8 cellular contexts compared by ENCODE assay signal in the genomic region with DNA sequence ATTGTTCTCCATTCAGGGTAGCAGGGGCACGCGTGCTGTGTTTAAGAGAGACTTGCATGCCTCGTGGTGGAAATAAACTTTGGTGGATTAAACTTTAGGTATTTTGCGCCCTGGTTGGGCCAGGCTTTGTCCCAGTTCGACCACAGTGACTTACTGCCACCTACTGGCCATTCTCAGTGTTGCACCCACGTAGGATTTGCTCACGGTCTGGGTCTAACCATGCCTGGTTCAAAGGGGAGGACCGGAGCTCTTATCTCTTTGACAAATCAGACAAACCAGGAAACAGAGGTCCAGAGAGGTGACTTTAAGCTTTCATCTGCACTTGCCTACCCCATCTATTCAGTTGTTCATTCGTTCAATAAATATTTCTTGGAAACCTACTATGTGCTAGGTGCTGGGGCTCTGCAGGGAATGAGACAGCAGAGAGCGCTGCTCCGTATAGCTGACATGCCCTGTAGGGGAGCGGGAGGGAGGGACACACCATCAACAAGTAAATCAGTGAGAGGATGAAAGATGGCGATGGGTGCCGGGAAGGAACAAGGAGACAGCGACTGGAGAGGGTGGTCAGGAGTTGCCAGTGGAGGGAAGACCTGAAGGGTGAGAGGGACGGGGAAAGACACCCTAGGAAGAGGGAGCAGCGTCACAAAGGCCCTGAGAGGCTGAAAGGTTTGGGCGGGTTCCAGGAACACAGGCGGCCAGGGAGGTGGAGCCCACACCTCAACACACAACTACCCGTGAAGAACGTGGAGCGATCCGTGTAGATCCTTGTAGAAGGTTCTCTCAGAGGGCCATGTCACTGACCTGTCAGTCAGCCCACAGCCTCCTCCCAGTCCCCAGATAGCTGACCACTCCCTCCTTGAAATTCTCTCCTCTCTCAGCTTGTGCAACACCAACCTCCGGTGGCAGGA. TPM values are rescaled to one million over a fixed set of nuclear protein-coding genes. Genes with fewer than 3 reads are reported as not detected.
A peak's percentile ranks its signal among the peaks of the same experiment; 100 is the strongest.
DNase-seq lines count a peak whose midpoint lies in the region; ATAC-seq, FAIRE-seq and TF ChIP-seq lines count a peak whose summit lies in the region.

No MANE protein-coding gene starts in this region.

- H4K20me1 ChIP-seq in HepG2 (ENCODE audit: insufficient read depth, low read length), result no peaks in the 10 kb centered on the region

- H3K4me1 ChIP-seq in HepG2 (ENCODE audit: insufficient read depth, low read length), result peaks cover 57% of the 10 kb centered on the region

- peak overlapping the region; percentile 43 for H2AFZ ChIP-seq in HepG2 (ENCODE audit: low read length)

- peaks cover 10% of the 10 kb centered on the region for H3K27me3 Mint-ChIP-seq in activated CD4-positive, alpha-beta T cell treated with anti-CD3 and anti-CD28 coated beads, Interleukin-2, amount 10 ng/mL, durations not matched to agents 24 days and 14 days

- H3K27ac Mint-ChIP-seq in activated CD4-positive, alpha-beta T cell treated with anti-CD3 and anti-CD28 coated beads, Interleukin-2, amount 10 ng/mL, durations not matched to agents 24 days and 14 days, result no peak overlapping the region

- TF ChIP-seq POLR2A in HepG2 (IDR thresholded peaks at IDR 0.05; ENCODE audit: insufficient read depth in 1 of 2, low read depth in 2 of 2, low read length in 2 of 2), result peak in 1 of 2 experiments; percentile 27; a peak in 1 of 4 replicates

- peak; percentile 98 for FAIRE-seq in HepG2 (lab: Jason Lieb, UNC)

- H3K27me3 ChIP-seq in HepG2 (ENCODE audit: control insufficient read depth in 1 of 2, insufficient read depth in 2 of 2, low read length in 2 of 2), result no peaks in the 10 kb centered on the region

- ATAC-seq in GM19025 (IDR thresholded peaks at IDR 0.05; ENCODE audit: low read depth, unreplicated experiment), result peak; percentile 66
- ATAC-seq in HG03432 (IDR thresholded peaks at IDR 0.05; ENCODE audit: unreplicated experiment), result peak; percentile 74
- peak; percentile 90 for ATAC-seq in HepG2

- H3K4me3 ChIP-seq in HepG2 (replicated peaks in 1 of 3; ENCODE audit: insufficient read depth in 1 of 3, low read depth in 2 of 3, low read length in 3 of 3), result peak overlapping the region; percentile 41 to 75 (median 51)

- peak overlapping the region; percentile 69 for H3K4me3 Mint-ChIP-seq in activated CD4-positive, alpha-beta T cell treated with anti-CD3 and anti-CD28 coated beads, Interleukin-2, amount 10 ng/mL, durations not matched to agents 24 days and 14 days

- no peaks in the 10 kb centered on the region for H3K9me3 Mint-ChIP-seq in activated CD4-positive, alpha-beta T cell treated with anti-CD3 and anti-CD28 coated beads, Interleukin-2, amount 10 ng/mL, durations not matched to agents 24 days and 14 days

- intact Hi-C loops in activated CD4-positive, alpha-beta T cell treated with anti-CD3 and anti-CD28 coated beads, Interleukin-2, amount 10 ng/mL, durations not matched to agents 24 days and 14 days (cut with micrococcal nuclease), result loop anchor here (1.0 to 10.0 kb wide), 4 partner anchors 124 to 387 kb away; no protein-coding TSS in a partner anchor
- intact Hi-C loops in HepG2 (cut with micrococcal nuclease; ENCODE audit: unreplicated experiment), result loop anchor here (1.0 to 5.0 kb wide), 4 partner anchors 42 to 155 kb away; no protein-coding TSS in a partner anchor

- no peaks in the 10 kb centered on the region for H3K36me3 ChIP-seq in HepG2 (replicated peaks in 1 of 2; ENCODE audit: control insufficient read depth in 1 of 2, insufficient read depth in 2 of 2, low read length in 2 of 2)

- peak; percentile 94 for TF ChIP-seq CTCF in HepG2 (CRISPR knock-in tag; IDR thresholded peaks at IDR 0.05)

- POLR2A ChIA-PET in HepG2 (lab: Yijun Ruan, JAX), result interaction anchor here (0.5 to 2.6 kb wide), 13 partner anchors 9 to 524 kb away, joined by 3 to 17 read pairs (median 4); a partner anchor contains a TSS

- no peaks in the 10 kb centered on the region for H3K9me3 ChIP-seq in HepG2 (ENCODE audit: low read length)

- TF ChIP-seq EP300 in HepG2 (IDR thresholded peaks at IDR 0.05; ENCODE audit: low read depth in 2 of 2, low read length in 2 of 2), result no peak
- no peak for TF ChIP-seq EP300 in HepG2 (CRISPR knock-in tag; IDR thresholded peaks at IDR 0.05; ENCODE audit: borderline replicate concordance)

- H3K4me1 Mint-ChIP-seq in activated CD4-positive, alpha-beta T cell treated with anti-CD3 and anti-CD28 coated beads, Interleukin-2, amount 10 ng/mL, durations not matched to agents 24 days and 14 days, result peaks cover 7% of the 10 kb centered on the region

- peak overlapping the region; percentile 97 for H3K4me2 ChIP-seq in HepG2 (ENCODE audit: low read depth, low read length)

- BruUV-seq in HepG2 (replicated peaks; lab: Mats Ljungman, UMichigan), result no TSS peak

- peak overlapping the region; percentile 40; the same call in 1 of the 2 replicates for H3K9ac ChIP-seq in HepG2 (ENCODE audit: insufficient read depth, low read depth, low read length)

- peak overlapping the region; percentile 55 for H3K27ac ChIP-seq in HepG2 (ENCODE audit: extremely low read length, insufficient read depth, low read length)

- WGBS in HepG2 (ENCODE audit: low lambda C conversion rate), result 3% methylated on average over 20 of the region's 24 CpGs

- no peaks in the 10 kb centered on the region for H3K36me3 Mint-ChIP-seq in activated CD4-positive, alpha-beta T cell treated with anti-CD3 and anti-CD28 coated beads, Interleukin-2, amount 10 ng/mL, durations not matched to agents 24 days and 14 days (ENCODE audit: low read depth)

- in situ Hi-C loops in HepG2 (cut with HindIII; ENCODE audit: extremely low pct_ligation_motif_present, low pct_unique_long_range_greater_than_20kb), result no loop called here

- DNase-seq in AG20443 (ENCODE audit: low spot score) (peak; percentile 90), NCI-H510A treated with DMSO at 0.1 percent for 48 hours (lab: John Stamatoyannopoulos, UW) (peak; percentile 91), dermis blood vessel endothelial cell (peak; percentile 94), HepG2 (ENCODE audit: low spot score) (peak; percentile 79)
- DNase-seq in activated CD4-positive, alpha-beta T cell treated with anti-CD3 and anti-CD28 coated beads, Interleukin-2, amount 10 ng/mL, durations not matched to agents 24 days and 14 days, result peak; percentile 97
- DNase-seq in stimulated activated CD4-positive, alpha-beta T cell treated with anti-CD3 and anti-CD28 coated beads, Interleukin-4, amount 100 ng/mL, for 48 hours (ENCODE audit: low read depth in 2 of 2), result peak; percentile 78 to 91

- H3K79me2 ChIP-seq in HepG2 (ENCODE audit: insufficient read depth, low read length), result no peaks in the 10 kb centered on the region

- TF ChIP-seq RAD21 in HepG2 (CRISPR knock-in tag; IDR thresholded peaks at IDR 0.05), result peak; percentile 95

- CTCF ChIA-PET in HepG2 (lab: Yijun Ruan, JAX; ENCODE audit: low intra/inter-chr PET ratio, low total read pairs), result interaction anchor here (0.7 to 3.0 kb wide), 10 partner anchors 26 to 155 kb away, joined by 3 to 32 read pairs (median 4); no protein-coding TSS in a partner anchor

TF ChIP-seq in HepG2, 621 proteins besides CTCF, POLR2A, EP300 and RAD21 (continues in another document):
- TF ChIP-seq POLR2AphosphoS5 (IDR thresholded peaks at IDR 0.05; ENCODE audit: low read depth, low read length), result peak; percentile 12; the same call in 1 of the 2 replicates
- no peak for TF ChIP-seq ZSCAN12 (CRISPR knock-in tag; IDR thresholded peaks at IDR 0.05)
- no peak for TF ChIP-seq RNF2 (conservative IDR thresholded peaks at IDR 0.05; ENCODE audit: low read depth)
- peak; percentile 20; the same call in 1 of the 2 replicates for TF ChIP-seq SRY (CRISPR knock-in tag; IDR thresholded peaks at IDR 0.05)
- TF ChIP-seq, protein P1, sequence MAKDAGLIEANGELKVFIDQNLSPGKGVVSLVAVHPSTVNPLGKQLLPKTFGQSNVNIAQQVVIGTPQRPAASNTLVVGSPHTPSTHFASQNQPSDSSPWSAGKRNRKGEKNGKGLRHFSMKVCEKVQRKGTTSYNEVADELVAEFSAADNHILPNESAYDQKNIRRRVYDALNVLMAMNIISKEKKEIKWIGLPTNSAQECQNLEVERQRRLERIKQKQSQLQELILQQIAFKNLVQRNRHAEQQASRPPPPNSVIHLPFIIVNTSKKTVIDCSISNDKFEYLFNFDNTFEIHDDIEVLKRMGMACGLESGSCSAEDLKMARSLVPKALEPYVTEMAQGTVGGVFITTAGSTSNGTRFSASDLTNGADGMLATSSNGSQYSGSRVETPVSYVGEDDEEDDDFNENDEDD (CRISPR knock-in tag; IDR thresholded peaks at IDR 0.05; ENCODE audit: borderline replicate concordance), result no peak
- no peak for TF ChIP-seq ZNF775 (CRISPR knock-in tag; IDR thresholded peaks at IDR 0.05; ENCODE audit: borderline replicate concordance)

RNA-seq across cellular contexts. Expression of a gene that starts 27.2 kb away (rescaled TPM):
- total RNA-seq in activated CD4-positive, alpha-beta T cell treated with anti-CD3 and anti-CD28 coated beads, Interleukin-2, amount 10 ng/mL, durations not matched to agents 24 days and 14 days, result not detected in 2 replicates
- total RNA-seq in dermis blood vessel endothelial cell (418 and 719 TPM in 2 replicates), HepG2 (2016; rRNA removed; fragmentation: Illumina TruSeq; extraction: Trizol) (10.5 and 24.7 TPM in 2 replicates)
- total RNA-seq in HepG2 (2016; cell fraction: cytosol; rRNA removed; fragmentation: Illumina TruSeq; extraction: Trizol; ENCODE audit: low read depth), result 13.7 and 15.2 TPM in 2 replicates
- total RNA-seq in HepG2 (2016; cell fraction: insoluble cytoplasmic fraction; rRNA removed; fragmentation: Illumina TruSeq; extraction: Trizol), result 9.6 and 28.4 TPM in 2 replicates
- 21.8 and 22.0 TPM in 2 replicates for total RNA-seq in HepG2 (2016; cell fraction: membrane; rRNA removed; fragmentation: Illumina TruSeq; extraction: Trizol)
- 24.5 and 28.2 TPM in 2 replicates for total RNA-seq in HepG2 (2016; cell fraction: nucleus; rRNA removed; fragmentation: Illumina TruSeq; extraction: Trizol)
- polyA plus RNA-seq in HepG2 (2011; rRNA removed), result 76.8 and 139 TPM in 2 replicates
- 62.4 and 79.7 TPM in 2 replicates for polyA plus RNA-seq in HepG2 (2011; cell fraction: cytosol; rRNA removed)
- polyA plus RNA-seq in HepG2 (2011; cell fraction: nucleus; rRNA removed), result 185 and 206 TPM in 2 replicates
- polyA plus RNA-seq in HepG2 (2012), result 42.8 and 47.0 TPM in 2 replicates
- polyA plus RNA-seq in HepG2 (2016; cell fraction: cytosol; fragmentation: Illumina TruSeq; extraction: Trizol; ENCODE audit: low read depth), result 5.5 and 6.8 TPM in 2 replicates
- 8.8 and 11.1 TPM in 2 replicates for polyA plus RNA-seq in HepG2 (2016; cell fraction: insoluble cytoplasmic fraction; fragmentation: Illumina TruSeq; extraction: Trizol; ENCODE audit: low read depth)
- 10.6 and 11.6 TPM in 2 replicates for polyA plus RNA-seq in HepG2 (2016; cell fraction: membrane; fragmentation: Illumina TruSeq; extraction: Trizol; ENCODE audit: low read depth)
- polyA plus RNA-seq in HepG2 (2016; cell fraction: nucleus; fragmentation: Illumina TruSeq; extraction: Trizol; ENCODE audit: insufficient read depth, low read depth), result 48.2 and 51.2 TPM in 2 replicates
- polyA minus RNA-seq in HepG2 (2011; rRNA and poly(A)+ RNA removed; ENCODE audit: low replicate concordance), result 13.3 and 101 TPM in 2 replicates
- polyA minus RNA-seq in HepG2 (2011; cell fraction: cytosol; rRNA and poly(A)+ RNA removed), result 27.7 and 32.7 TPM in 2 replicates
- 24.6 and 37.8 TPM in 2 replicates for polyA minus RNA-seq in HepG2 (2011; cell fraction: nucleus; rRNA and poly(A)+ RNA removed)

Comparison
In these comparisons a context has a peak if more than half of its experiments do, and no peak if none do; other contexts are left out.
1. Peak in every context shown above with its lines: DNase-seq, ATAC-seq, H3K4me3 ChIP-seq and H3K27ac ChIP-seq.
2. RNA of a gene that starts 27.2 kb away (total RNA-seq): 418 to 719 TPM in dermis blood vessel endothelial cell and 9.6 to 28.4 TPM in HepG2; not detected in activated CD4-positive, alpha-beta T cell treated with anti-CD3 and anti-CD28 coated beads, Interleukin-2, amount 10 ng/mL, durations not matched to agents 24 days and 14 days; every median in the first group is over 10 times any median in the second.